In the genomic region with DNA sequence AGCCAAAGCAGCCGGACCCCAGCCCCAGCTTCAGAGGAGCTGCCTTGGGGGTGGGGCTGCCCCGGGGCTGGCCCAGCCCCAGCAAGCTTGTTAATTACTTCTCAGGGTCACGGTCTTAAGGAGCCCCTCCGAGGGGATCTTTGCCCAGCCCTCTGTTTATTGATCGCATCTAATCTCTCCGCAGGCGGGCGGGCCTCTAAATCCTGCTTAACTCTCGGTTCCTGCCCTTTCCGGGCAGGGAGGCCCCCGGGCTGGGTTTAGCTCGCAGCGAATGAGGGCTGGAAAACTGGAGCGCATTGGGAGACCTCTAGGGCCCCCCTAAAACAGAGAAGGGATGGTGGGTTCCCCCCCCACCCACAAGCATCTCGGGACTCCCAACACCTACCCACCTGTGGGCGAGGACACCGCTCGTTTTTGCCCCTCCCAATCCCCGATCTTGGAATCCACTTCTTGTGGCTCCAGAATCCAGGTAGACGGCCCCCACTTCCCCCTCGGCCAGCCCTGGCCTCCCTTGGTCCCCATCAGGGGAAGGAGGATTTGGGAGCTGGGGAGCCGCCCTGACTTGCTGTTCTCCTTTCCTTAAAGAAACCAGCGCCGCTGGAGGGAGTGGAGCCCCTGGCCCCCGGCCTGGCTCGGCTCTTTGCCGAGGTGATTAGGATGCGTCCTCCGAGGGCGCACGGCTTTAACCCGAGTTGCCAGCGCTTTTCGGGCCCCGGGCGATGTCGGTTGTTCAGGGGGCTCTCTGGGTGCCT, we compare ENCODE assay signal across 22 cellular contexts.
DNase-seq lines count a peak whose midpoint lies in the region; ATAC-seq, FAIRE-seq and TF ChIP-seq lines count a peak whose summit lies in the region.
"Had no signal": no experiment of that assay in that cellular context is flagged by ENCODE, and none has a peak within 500 bp of the region (broad histone marks: within the 10 kb centered on the region; RNA-seq: fewer than 3 reads in every experiment).

No MANE protein-coding gene starts in this region.

- TF ChIP-seq CTCF in D721Med (IDR thresholded peaks at IDR 0.05; ENCODE audit: insufficient read depth, missing control alignments) = no peak

- ATAC-seq in stimulated activated naive CD8-positive, alpha-beta T cell treated with anti-CD3 and anti-CD28 coated beads, Interleukin-15, amount 100 ng/mL, for 72 hours = no peak
- ATAC-seq: effector memory CD8-positive, alpha-beta T cell; lower lobe of right lung; naive thymus-derived CD8-positive, alpha-beta T cell; stimulated activated naive CD8-positive, alpha-beta T cell treated with anti-CD3 and anti-CD28 coated beads, Interleukin-15, Interleukin-2, amounts not matched to agents 100 U/mL and 50 U/mL, for 24 hours; T-helper 17 cell had no signal

- DNase-seq in D721Med (ENCODE audit: insufficient read length, low spot score) (peak; percentile 91), NT2/D1 (ENCODE audit: low read depth, low spot score) (no peak), iPS DF 6.9 (ENCODE audit: low read depth, low spot score) (no peak), NCI-H2029 treated with DMSO at 0.1 percent for 48 hours (lab: John Stamatoyannopoulos, UW) (no peak), NCI-H2196 (lab: John Stamatoyannopoulos, UW; ENCODE audit: unreplicated experiment) (no peak)
- DNase-seq in stimulated activated naive CD4-positive, alpha-beta T cell treated with Interleukin-2 at 50 U/mL for 16 hours (lab: John Stamatoyannopoulos, UW) = no peak
- no peak for DNase-seq in stimulated activated naive CD8-positive, alpha-beta T cell treated with anti-CD3 and anti-CD28 coated beads, Interleukin-15, amount 100 ng/mL, for 72 hours
- DNase-seq: activated CD8-positive, alpha-beta memory T cell treated with anti-CD3 and anti-CD28 coated beads for 24 hours; CD4-positive, CD25-positive, alpha-beta regulatory T cell; effector memory CD8-positive, alpha-beta T cell; lower lobe of right lung; naive thymus-derived CD8-positive, alpha-beta T cell; NCI-H1092 treated with DMSO at 0.1 percent for 48 hours; NCI-H345; stimulated activated CD4-positive, alpha-beta T cell treated with anti-CD3 and anti-CD28 coated beads, Interleukin-15, amount 100 ng/mL, for 24 hours; stimulated activated naive CD8-positive, alpha-beta T cell treated with anti-CD3 and anti-CD28 coated beads, Interleukin-15, Interleukin-2, amounts not matched to agents 100 U/mL and 50 U/mL, for 24 hours; T-helper 17 cell had no signal

- no peaks in the 10 kb centered on the region for H3K27me3 Mint-ChIP-seq in stimulated activated naive CD8-positive, alpha-beta T cell treated with anti-CD3 and anti-CD28 coated beads, Interleukin-15, amount 100 ng/mL, for 72 hours
- H3K27me3 Mint-ChIP-seq: T-helper 17 cell had no signal

- H3K9me3 ChIP-seq in NT2/D1 (ENCODE audit: insufficient read depth, low read length) (no peaks in the 10 kb centered on the region), iPS DF 6.9 (ENCODE audit: control insufficient read depth, insufficient read depth, low read length) (no peaks in the 10 kb centered on the region), neuron (ENCODE audit: low read length) (no peaks in the 10 kb centered on the region)
- H3K9me3 ChIP-seq: lower lobe of right lung had no signal

- peak overlapping the region; percentile 45 for H2AFZ ChIP-seq in neuron (ENCODE audit: low read depth, low read length)

- no peak for FAIRE-seq in D721Med (lab: Jason Lieb, UNC)
- FAIRE-seq: H54 had no signal

- H3K4me1 ChIP-seq in NT2/D1 (ENCODE audit: insufficient read depth, insufficient read length) (peaks cover 3% of the 10 kb centered on the region), iPS DF 6.9 (ENCODE audit: control insufficient read depth, insufficient read depth, low read length) (no peaks in the 10 kb centered on the region), neuron (ENCODE audit: insufficient read depth, low read length) (peaks cover 2% of the 10 kb centered on the region)
- H3K4me1 ChIP-seq: lower lobe of right lung had no signal

- no peak overlapping the region for H3K27ac Mint-ChIP-seq in stimulated activated naive CD8-positive, alpha-beta T cell treated with anti-CD3 and anti-CD28 coated beads, Interleukin-15, amount 100 ng/mL, for 72 hours
- H3K27ac Mint-ChIP-seq: activated T-helper 1 cell treated with anti-CD3 and anti-CD28 coated beads, Interleukin-12 subunit alpha, Interleukin-12 subunit beta, Interleukin-2, Interleukin-4 antibody, amounts not matched to agents 30 ng/mL and 10 ng/mL and 1 ng/mL, durations not matched to agents 14 hours and 24 hours and 36 hours; CD4-positive, CD25-positive, alpha-beta regulatory T cell; effector memory CD8-positive, alpha-beta T cell; naive thymus-derived CD8-positive, alpha-beta T cell; T-helper 17 cell had no signal

- H3K9me3 Mint-ChIP-seq in stimulated activated naive CD8-positive, alpha-beta T cell treated with anti-CD3 and anti-CD28 coated beads, Interleukin-15, amount 100 ng/mL, for 72 hours = no peaks in the 10 kb centered on the region
- H3K9me3 Mint-ChIP-seq: activated T-helper 1 cell treated with anti-CD3 and anti-CD28 coated beads, Interleukin-12 subunit alpha, Interleukin-12 subunit beta, Interleukin-2, Interleukin-4 antibody, amounts not matched to agents 30 ng/mL and 10 ng/mL and 1 ng/mL, durations not matched to agents 14 hours and 24 hours and 36 hours; CD4-positive, CD25-positive, alpha-beta regulatory T cell; effector memory CD8-positive, alpha-beta T cell; naive thymus-derived CD8-positive, alpha-beta T cell had no signal

- no peak overlapping the region for H3K27ac ChIP-seq in iPS DF 6.9 (ENCODE audit: low read length)
- H3K27ac ChIP-seq: HL-60, KMS-11, lower lobe of right lung had no signal

- peaks cover 14% of the 10 kb centered on the region for H3K27me3 ChIP-seq in NT2/D1 (ENCODE audit: insufficient read depth, insufficient read length)
- H3K27me3 ChIP-seq in iPS DF 6.9 (ENCODE audit: control insufficient read depth, insufficient read depth, low read length) = no peaks in the 10 kb centered on the region
- H3K27me3 ChIP-seq in neuron (ENCODE audit: insufficient read depth, low read length) = peaks cover 20% of the 10 kb centered on the region

- H3K36me3 ChIP-seq in NT2/D1 (ENCODE audit: insufficient read depth, insufficient read length, low read length) = no peaks in the 10 kb centered on the region
- no peaks in the 10 kb centered on the region for H3K36me3 ChIP-seq in iPS DF 6.9 (ENCODE audit: control insufficient read depth, insufficient read depth, low read length)
- no peaks in the 10 kb centered on the region for H3K36me3 ChIP-seq in neuron (ENCODE audit: insufficient read depth, low read length)
- H3K36me3 ChIP-seq: lower lobe of right lung had no signal

- H3K4me1 Mint-ChIP-seq in stimulated activated naive CD8-positive, alpha-beta T cell treated with anti-CD3 and anti-CD28 coated beads, Interleukin-15, amount 100 ng/mL, for 72 hours = no peaks in the 10 kb centered on the region
- H3K4me1 Mint-ChIP-seq: CD4-positive, CD25-positive, alpha-beta regulatory T cell; naive thymus-derived CD8-positive, alpha-beta T cell had no signal

- peak overlapping the region; percentile 74 for H3K9ac ChIP-seq in NT2/D1 (ENCODE audit: insufficient read length, low read depth)
- H3K9ac ChIP-seq: KMS-11 had no signal

- H3K4me3 Mint-ChIP-seq in stimulated activated naive CD8-positive, alpha-beta T cell treated with anti-CD3 and anti-CD28 coated beads, Interleukin-15, amount 100 ng/mL, for 72 hours = no peak overlapping the region
- H3K4me3 Mint-ChIP-seq: activated T-helper 1 cell treated with anti-CD3 and anti-CD28 coated beads, Interleukin-12 subunit alpha, Interleukin-12 subunit beta, Interleukin-2, Interleukin-4 antibody, amounts not matched to agents 30 ng/mL and 10 ng/mL and 1 ng/mL, durations not matched to agents 14 hours and 24 hours and 36 hours; CD4-positive, CD25-positive, alpha-beta regulatory T cell; effector memory CD8-positive, alpha-beta T cell; naive thymus-derived CD8-positive, alpha-beta T cell; T-helper 17 cell had no signal

- peak overlapping the region; percentile 44 for H3K4me3 ChIP-seq in NT2/D1 (ENCODE audit: insufficient read length, low read depth)
- peak overlapping the region; percentile 42; the same call in 1 of the 2 replicates for H3K4me3 ChIP-seq in iPS DF 6.9 (ENCODE audit: low read length)
- H3K4me3 ChIP-seq in neuron (ENCODE audit: low read length) = no peak overlapping the region
- H3K4me3 ChIP-seq: lower lobe of right lung had no signal

- WGBS in iPS DF 6.9 (ENCODE audit: insufficient coverage, insufficient read length) = no CpG with 5 or more reads among the region's 37 CpGs
